16 cellular contexts compared by ENCODE assay signal in genomic region chr2:205883965-205884364, GRCh38.
"Had no signal": no experiment of that assay in that cellular context is flagged by ENCODE, and none has a peak within 500 bp of the region (broad histone marks: within the 10 kb centered on the region; RNA-seq: fewer than 3 reads in every experiment).

No MANE protein-coding gene starts in this region.

- ATAC-seq: activated CD8-positive, alpha-beta T cell treated with anti-CD3 and anti-CD28 coated beads, Interleukin-2, amount 10 ng/mL, durations not matched to agents 7 days and 5 days; activated naive CD4-positive, alpha-beta T cell treated with anti-CD3 and anti-CD28 coated beads, Interleukin-2, amount 50 U/mL, for 72 hours; heart left ventricle; natural killer cell treated with Interleukin-12 subunit alpha and Interleukin-12 subunit beta and Interleukin-15 and Interleukin-18, amount 100 ng/mL, for 72 hours; stimulated activated naive CD8-positive, alpha-beta T cell treated with anti-CD3 and anti-CD28 coated beads, Interleukin-15, Interleukin-2, amounts not matched to agents 100 U/mL and 50 U/mL, for 24 hours had no signal

- DNase-seq: activated B cell treated with CpG ODN at 0.5 μM for 24 hours; activated CD4-positive, alpha-beta T cell treated with anti-CD3 and anti-CD28 coated beads, Interleukin-2, amount 10 ng/mL, durations not matched to agents 24 days and 14 days; activated CD8-positive, alpha-beta memory T cell treated with anti-CD3 and anti-CD28 coated beads, Interleukin-2, amount 50 U/mL, for 4 hours; activated CD8-positive, alpha-beta T cell treated with anti-CD3 and anti-CD28 coated beads, Interleukin-2, amount 10 ng/mL, durations not matched to agents 7 days and 5 days; activated effector memory CD4-positive, alpha-beta T cell treated with anti-CD3 and anti-CD28 coated beads, Interleukin-2, amount 50 U/mL, for 16 hours; activated T-cell treated with anti-CD3 and anti-CD28 coated beads, Interleukin-2, amount 50 U/mL, for 48 hours; heart left ventricle; immature natural killer cell; mesendoderm; nucleus accumbens; stimulated activated CD4-positive, alpha-beta T cell treated with anti-CD3 and anti-CD28 coated beads, Interleukin-4, amount 100 ng/mL, for 4 hours; stimulated activated CD8-positive, alpha-beta memory T cell treated with anti-CD3 and anti-CD28 coated beads, Interleukin-4, amount 100 ng/mL, for 48 hours; stimulated activated naive CD8-positive, alpha-beta T cell treated with anti-CD3 and anti-CD28 coated beads, Interleukin-15, Interleukin-2, amounts not matched to agents 100 U/mL and 50 U/mL, for 24 hours; trophoblast cell had no signal
